13 cellular contexts compared by ENCODE assay signal in the genomic region with DNA sequence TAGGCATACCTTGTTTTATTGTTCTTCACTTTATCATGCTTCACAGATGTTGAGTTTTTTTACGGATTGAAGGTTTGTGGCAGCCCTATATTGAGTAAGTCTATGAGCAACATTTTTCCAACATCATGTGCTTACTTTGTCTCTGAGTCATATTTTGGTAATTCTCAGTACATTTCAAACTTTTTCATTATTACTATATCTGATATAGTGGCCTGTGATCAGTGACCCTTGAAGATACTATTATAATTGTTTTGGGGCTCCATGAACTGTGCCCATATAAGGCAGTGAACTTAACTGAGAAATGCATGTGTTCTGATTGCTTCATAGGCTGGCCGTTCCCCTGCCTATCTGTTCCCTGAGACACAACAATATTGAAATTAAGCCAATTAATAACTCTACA. TPM values are rescaled to one million over a fixed set of nuclear protein-coding genes. Genes with fewer than 3 reads are reported as not detected.
A peak's percentile ranks its signal among the peaks of the same experiment; 100 is the strongest.
DNase-seq lines count a peak whose midpoint lies in the region; ATAC-seq and TF ChIP-seq lines count a peak whose summit lies in the region.
"Had no signal": no experiment of that assay in that cellular context is flagged by ENCODE, and none has a peak within 500 bp of the region (broad histone marks: within the 10 kb centered on the region; RNA-seq: fewer than 3 reads in every experiment).

No MANE protein-coding gene starts in this region.

- no peak overlapping the region for H3K4me3 ChIP-seq in brain microvascular endothelial cell (ENCODE audit: low read depth, low read length)
- H3K4me3 ChIP-seq: BLaER1 treated with 17β-estradiol and CSF1 and Interleukin-3, amounts not matched to agents 10 nM and 100 nM had no signal

- in situ Hi-C loops in brain microvascular endothelial cell (cut with HindIII; ENCODE audit: low pct_ligation_motif_present, low sequenced_read_pairs) = no loop called here

- DNase-seq in EL (peak; percentile 53), brain microvascular endothelial cell (peak; percentile 35), omental fat pad (ENCODE audit: low spot score) (no peak), KG1 (lab: John Stamatoyannopoulos, UW) (no peak), NCI-H1417 treated with DMSO at 0.1 percent for 48 hours (lab: John Stamatoyannopoulos, UW) (no peak), NCI-H2171 (lab: John Stamatoyannopoulos, UW) (no peak), DMS79 treated with DMSO at 0.1 percent for 48 hours (lab: John Stamatoyannopoulos, UW) (no peak)
- DNase-seq: activated CD4-positive, alpha-beta T cell treated with anti-CD3 and anti-CD28 coated beads, Interleukin-2, amount 10 ng/mL, durations not matched to agents 7 days and 5 days; mesendoderm; posterior cingulate gyrus; T-helper 1 cell had no signal

- TF ChIP-seq CTCF in brain microvascular endothelial cell (IDR thresholded peaks at IDR 0.05; ENCODE audit: low read depth, low read length, missing control alignments) = no peak
- no peak for TF ChIP-seq CTCF in omental fat pad (IDR thresholded peaks at IDR 0.05)

- ATAC-seq in HG02973 (IDR thresholded peaks at IDR 0.05; ENCODE audit: unreplicated experiment) (peak; percentile 37), omental fat pad (ENCODE audit: low FRiP score) (peak; percentile 44)

- no peaks in the 10 kb centered on the region for H3K36me3 ChIP-seq in brain microvascular endothelial cell (replicated peaks)
- H3K36me3 ChIP-seq: BLaER1 treated with 17β-estradiol and CSF1 and Interleukin-3, amounts not matched to agents 10 nM and 100 nM had no signal

- H3K27ac ChIP-seq in brain microvascular endothelial cell = peak overlapping the region; percentile 11
- H3K27ac ChIP-seq: BLaER1 treated with 17β-estradiol and CSF1 and Interleukin-3, amounts not matched to agents 10 nM and 100 nM had no signal

- no peaks in the 10 kb centered on the region for H3K27me3 ChIP-seq in brain microvascular endothelial cell (replicated peaks)
- H3K27me3 ChIP-seq: BLaER1 treated with 17β-estradiol and CSF1 and Interleukin-3, amounts not matched to agents 10 nM and 100 nM had no signal

RNA-seq across cellular contexts. Expression of a gene that starts 42.8 kb away (rescaled TPM):
- total RNA-seq in omental fat pad = 1 to 10 TPM; 5.5 to 7.3 (median 7.0) TPM

Comparison
In these comparisons a context has a peak if more than half of its experiments do, and no peak if none do; other contexts are left out.
1. DNase-seq: peak in EL (single experiment) and brain microvascular endothelial cell (single experiment); none in omental fat pad (single experiment), KG1 (single experiment), NCI-H1417 treated with DMSO at 0.1 percent for 48 hours (single experiment), NCI-H2171 (single experiment) and DMS79 treated with DMSO at 0.1 percent for 48 hours (single experiment).